ENCODE assay signal across 1 cellular context in the genomic region with DNA sequence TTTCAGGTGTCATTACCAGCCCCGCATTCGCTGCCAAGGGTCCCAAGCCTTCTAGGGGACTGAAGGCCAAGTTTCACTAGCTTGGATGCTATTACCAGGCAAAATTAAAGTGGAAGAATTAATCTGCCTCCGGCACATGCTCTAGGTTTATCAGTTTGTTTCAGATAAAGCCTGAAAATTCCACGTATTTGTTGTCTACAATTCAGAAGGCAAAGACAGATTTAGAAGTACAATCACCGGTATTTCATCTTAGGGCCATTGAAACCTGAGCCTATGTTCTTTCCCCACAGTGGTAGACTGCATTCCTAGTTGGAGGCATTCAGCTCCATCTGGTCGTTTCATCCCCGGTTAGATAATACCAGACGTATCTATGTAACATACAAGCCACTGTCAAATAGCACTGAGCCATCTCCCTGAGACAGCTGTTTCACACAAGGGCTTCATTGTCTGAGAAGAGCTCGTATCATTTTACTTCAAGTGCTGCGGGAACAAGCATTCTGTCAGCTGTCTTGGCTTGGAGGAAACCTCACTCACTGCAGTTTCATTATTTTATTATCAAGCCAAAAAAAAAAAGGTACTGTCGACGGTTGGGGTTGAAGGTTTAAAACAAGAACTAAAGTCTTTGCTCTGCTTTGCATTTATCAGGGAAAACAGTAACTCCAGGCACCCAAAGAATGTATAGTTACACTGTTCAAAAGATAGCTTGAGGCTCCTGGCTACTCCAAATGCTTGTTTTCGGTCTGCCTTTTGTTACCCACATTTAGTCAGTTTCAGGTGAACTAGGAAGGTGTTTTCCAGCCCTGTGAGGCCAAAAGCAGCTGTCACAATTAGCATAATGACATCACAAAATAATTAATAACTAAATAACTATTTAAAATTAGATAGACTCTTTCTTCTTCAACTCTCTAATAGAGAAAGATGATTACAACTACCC.
TF ChIP-seq lines count a peak whose summit lies in the region.

No MANE protein-coding gene starts in this region.

TF ChIP-seq in K562, 482 proteins besides CTCF, POLR2A, EP300 and RAD21 (continued from another document and continues in another):
- TF ChIP-seq ETV5 (CRISPR knock-in tag; IDR thresholded peaks at IDR 0.05; ENCODE audit: low read depth) (peak; percentile 69), ZNF583 (CRISPR knock-in tag; IDR thresholded peaks at IDR 0.05) (no peak), NR3C1 (CRISPR knock-in tag; IDR thresholded peaks at IDR 0.05) (no peak), ZNF41 (CRISPR knock-in tag; conservative IDR thresholded peaks at IDR 0.05) (no peak), FUS (optimal IDR thresholded peaks at IDR 0.05; ENCODE audit: low read depth, low read length) (no peak), ZNF197 (CRISPR knock-in tag; IDR thresholded peaks at IDR 0.05; ENCODE audit: low read depth) (0 out of 2 replicates have a peak, but pooled peaks have one; percentile 55), ZNF57 (CRISPR knock-in tag; IDR thresholded peaks at IDR 0.05) (no peak), HCFC1 (IDR thresholded peaks at IDR 0.05; ENCODE audit: low read depth, low read length) (no peak), HNRNPL (IDR thresholded peaks at IDR 0.05; ENCODE audit: low read depth, low read length) (no peak), TEAD4 (IDR thresholded peaks at IDR 0.05; ENCODE audit: low read length) (peak; percentile 94), TEAD4 (CRISPR knock-in tag; IDR thresholded peaks at IDR 0.05; ENCODE audit: borderline replicate concordance) (no peak), ZNF785 (CRISPR knock-in tag; IDR thresholded peaks at IDR 0.05) (no peak), ZNF124 (CRISPR knock-in tag; IDR thresholded peaks at IDR 0.05) (no peak), CEBPG (CRISPR knock-in tag; IDR thresholded peaks at IDR 0.05) (no peak), CEBPG (tag; conservative IDR thresholded peaks at IDR 0.05 in 1 of 2, IDR thresholded peaks at IDR 0.05 in 1 of 2) (no peak), ZNF23 (CRISPR knock-in tag; IDR thresholded peaks at IDR 0.05) (no peak), SNRNP70 (optimal IDR thresholded peaks at IDR 0.05; ENCODE audit: low read depth, low read length) (no peak), ZBTB8A (IDR thresholded peaks at IDR 0.05; ENCODE audit: partially characterized antibody) (no peak), RBM17 (IDR thresholded peaks at IDR 0.05; ENCODE audit: borderline replicate concordance, low read depth, low read length) (no peak), NFXL1 (CRISPR knock-in tag; IDR thresholded peaks at IDR 0.05) (no peak), PHF20 (IDR thresholded peaks at IDR 0.05; ENCODE audit: partially characterized antibody) (no peak), ATF7 (IDR thresholded peaks at IDR 0.05) (peak; percentile 63; the same call in 1 of the 2 replicates), HEY1 (CRISPR knock-in tag; IDR thresholded peaks at IDR 0.05; ENCODE audit: borderline replicate concordance) (no peak), DNMT1 (IDR thresholded peaks at IDR 0.05) (no peak), ARID1B (IDR thresholded peaks at IDR 0.05) (peak; percentile 95), SMC3 (conservative IDR thresholded peaks at IDR 0.05; ENCODE audit: insufficient read depth, low read depth, low read length) (no peak), MYC (IDR thresholded peaks at IDR 0.05; ENCODE audit: low read depth, low read length) (no peak), MYC (CRISPR knock-in tag; IDR thresholded peaks at IDR 0.05; ENCODE audit: borderline replicate concordance, low read depth) (no peak), NR2C1 (IDR thresholded peaks at IDR 0.05) (no peak), NR2C1 (tag; IDR thresholded peaks at IDR 0.05) (no peak), ASH1L (IDR thresholded peaks at IDR 0.05; ENCODE audit: borderline replicate concordance, low read depth, partially characterized antibody) (no peak), SNIP1 (IDR thresholded peaks at IDR 0.05; ENCODE audit: low read depth) (no peak), SMAD2 (IDR thresholded peaks at IDR 0.05; ENCODE audit: low read depth, low read length) (no peak), FOXK2 (conservative IDR thresholded peaks at IDR 0.05 in 1 of 2, IDR thresholded peaks at IDR 0.05 in 1 of 2; ENCODE audit: low read depth in 2 of 2) (no peak), RFX5 (IDR thresholded peaks at IDR 0.05; ENCODE audit: low read depth, low read length) (no peak), BACH1 (tag; IDR thresholded peaks at IDR 0.05) (no peak), MYBL2 (IDR thresholded peaks at IDR 0.05; ENCODE audit: low read depth) (no peak), MYBL2 (CRISPR knock-in tag; IDR thresholded peaks at IDR 0.05; ENCODE audit: borderline replicate concordance) (no peak)
- TF ChIP-seq, protein P1, sequence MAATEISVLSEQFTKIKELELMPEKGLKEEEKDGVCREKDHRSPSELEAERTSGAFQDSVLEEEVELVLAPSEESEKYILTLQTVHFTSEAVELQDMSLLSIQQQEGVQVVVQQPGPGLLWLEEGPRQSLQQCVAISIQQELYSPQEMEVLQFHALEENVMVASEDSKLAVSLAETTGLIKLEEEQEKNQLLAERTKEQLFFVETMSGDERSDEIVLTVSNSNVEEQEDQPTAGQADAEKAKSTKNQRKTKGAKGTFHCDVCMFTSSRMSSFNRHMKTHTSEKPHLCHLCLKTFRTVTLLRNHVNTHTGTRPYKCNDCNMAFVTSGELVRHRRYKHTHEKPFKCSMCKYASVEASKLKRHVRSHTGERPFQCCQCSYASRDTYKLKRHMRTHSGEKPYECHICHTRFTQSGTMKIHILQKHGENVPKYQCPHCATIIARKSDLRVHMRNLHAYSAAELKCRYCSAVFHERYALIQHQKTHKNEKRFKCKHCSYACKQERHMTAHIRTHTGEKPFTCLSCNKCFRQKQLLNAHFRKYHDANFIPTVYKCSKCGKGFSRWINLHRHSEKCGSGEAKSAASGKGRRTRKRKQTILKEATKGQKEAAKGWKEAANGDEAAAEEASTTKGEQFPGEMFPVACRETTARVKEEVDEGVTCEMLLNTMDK (IDR thresholded peaks at IDR 0.05; ENCODE audit: borderline replicate concordance, insufficient read depth, low read depth, low read length, poor library complexity, severe bottlenecking): no peak
- TF ChIP-seq, protein P2, sequence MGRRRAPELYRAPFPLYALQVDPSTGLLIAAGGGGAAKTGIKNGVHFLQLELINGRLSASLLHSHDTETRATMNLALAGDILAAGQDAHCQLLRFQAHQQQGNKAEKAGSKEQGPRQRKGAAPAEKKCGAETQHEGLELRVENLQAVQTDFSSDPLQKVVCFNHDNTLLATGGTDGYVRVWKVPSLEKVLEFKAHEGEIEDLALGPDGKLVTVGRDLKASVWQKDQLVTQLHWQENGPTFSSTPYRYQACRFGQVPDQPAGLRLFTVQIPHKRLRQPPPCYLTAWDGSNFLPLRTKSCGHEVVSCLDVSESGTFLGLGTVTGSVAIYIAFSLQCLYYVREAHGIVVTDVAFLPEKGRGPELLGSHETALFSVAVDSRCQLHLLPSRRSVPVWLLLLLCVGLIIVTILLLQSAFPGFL (CRISPR knock-in tag; IDR thresholded peaks at IDR 0.05): no peak
- TF ChIP-seq, protein P3, sequence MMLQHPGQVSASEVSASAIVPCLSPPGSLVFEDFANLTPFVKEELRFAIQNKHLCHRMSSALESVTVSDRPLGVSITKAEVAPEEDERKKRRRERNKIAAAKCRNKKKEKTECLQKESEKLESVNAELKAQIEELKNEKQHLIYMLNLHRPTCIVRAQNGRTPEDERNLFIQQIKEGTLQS (IDR thresholded peaks at IDR 0.05): peak; percentile 21; the same call in 1 of the 2 replicates
- TF ChIP-seq, protein P3 (CRISPR knock-in tag; conservative IDR thresholded peaks at IDR 0.05): no peak
- TF ChIP-seq, protein P4, sequence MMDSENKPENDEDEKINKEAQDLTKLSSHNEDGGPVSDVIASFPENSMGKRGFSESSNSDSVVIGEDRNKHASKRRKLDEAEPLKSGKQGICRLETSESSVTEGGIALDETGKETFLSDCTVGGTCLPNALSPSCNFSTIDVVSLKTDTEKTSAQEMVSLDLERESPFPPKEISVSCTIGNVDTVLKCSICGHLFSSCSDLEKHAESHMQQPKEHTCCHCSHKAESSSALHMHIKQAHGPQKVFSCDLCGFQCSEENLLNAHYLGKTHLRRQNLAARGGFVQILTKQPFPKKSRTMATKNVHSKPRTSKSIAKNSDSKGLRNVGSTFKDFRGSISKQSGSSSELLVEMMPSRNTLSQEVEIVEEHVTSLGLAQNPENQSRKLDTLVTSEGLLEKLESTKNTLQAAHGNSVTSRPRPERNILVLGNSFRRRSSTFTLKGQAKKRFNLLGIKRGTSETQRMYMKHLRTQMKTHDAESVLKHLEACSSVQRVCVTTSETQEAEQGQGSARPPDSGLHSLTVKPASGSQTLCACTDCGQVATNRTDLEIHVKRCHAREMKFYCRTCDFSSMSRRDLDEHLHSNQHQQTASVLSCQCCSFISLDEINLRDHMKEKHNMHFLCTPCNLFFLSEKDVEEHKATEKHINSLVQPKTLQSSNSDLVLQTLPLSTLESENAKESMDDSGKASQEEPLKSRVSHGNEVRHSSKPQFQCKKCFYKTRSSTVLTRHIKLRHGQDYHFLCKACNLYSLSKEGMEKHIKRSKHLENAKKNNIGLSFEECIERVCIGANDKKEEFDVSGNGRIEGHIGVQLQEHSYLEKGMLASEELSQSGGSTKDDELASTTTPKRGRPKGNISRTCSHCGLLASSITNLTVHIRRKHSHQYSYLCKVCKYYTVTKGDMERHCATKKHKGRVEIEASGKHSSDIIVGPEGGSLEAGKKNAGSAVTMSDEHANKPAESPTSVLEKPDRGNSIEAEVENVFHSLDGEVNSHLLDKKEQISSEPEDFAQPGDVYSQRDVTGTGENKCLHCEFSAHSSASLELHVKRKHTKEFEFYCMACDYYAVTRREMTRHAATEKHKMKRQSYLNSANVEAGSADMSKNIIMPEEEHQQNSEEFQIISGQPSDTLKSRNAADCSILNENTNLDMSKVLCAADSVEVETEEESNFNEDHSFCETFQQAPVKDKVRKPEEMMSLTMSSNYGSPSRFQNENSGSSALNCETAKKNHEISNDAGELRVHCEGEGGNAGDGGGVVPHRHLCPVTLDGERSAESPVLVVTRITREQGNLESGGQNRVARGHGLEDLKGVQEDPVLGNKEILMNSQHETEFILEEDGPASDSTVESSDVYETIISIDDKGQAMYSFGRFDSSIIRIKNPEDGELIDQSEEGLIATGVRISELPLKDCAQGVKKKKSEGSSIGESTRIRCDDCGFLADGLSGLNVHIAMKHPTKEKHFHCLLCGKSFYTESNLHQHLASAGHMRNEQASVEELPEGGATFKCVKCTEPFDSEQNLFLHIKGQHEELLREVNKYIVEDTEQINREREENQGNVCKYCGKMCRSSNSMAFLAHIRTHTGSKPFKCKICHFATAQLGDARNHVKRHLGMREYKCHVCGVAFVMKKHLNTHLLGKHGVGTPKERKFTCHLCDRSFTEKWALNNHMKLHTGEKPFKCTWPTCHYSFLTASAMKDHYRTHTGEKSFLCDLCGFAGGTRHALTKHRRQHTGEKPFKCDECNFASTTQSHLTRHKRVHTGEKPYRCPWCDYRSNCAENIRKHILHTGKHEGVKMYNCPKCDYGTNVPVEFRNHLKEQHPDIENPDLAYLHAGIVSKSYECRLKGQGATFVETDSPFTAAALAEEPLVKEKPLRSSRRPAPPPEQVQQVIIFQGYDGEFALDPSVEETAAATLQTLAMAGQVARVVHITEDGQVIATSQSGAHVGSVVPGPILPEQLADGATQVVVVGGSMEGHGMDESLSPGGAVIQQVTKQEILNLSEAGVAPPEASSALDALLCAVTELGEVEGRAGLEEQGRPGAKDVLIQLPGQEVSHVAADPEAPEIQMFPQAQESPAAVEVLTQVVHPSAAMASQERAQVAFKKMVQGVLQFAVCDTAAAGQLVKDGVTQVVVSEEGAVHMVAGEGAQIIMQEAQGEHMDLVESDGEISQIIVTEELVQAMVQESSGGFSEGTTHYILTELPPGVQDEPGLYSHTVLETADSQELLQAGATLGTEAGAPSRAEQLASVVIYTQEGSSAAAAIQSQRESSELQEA (IDR thresholded peaks at IDR 0.05; ENCODE audit: low read depth): no peak
- TF ChIP-seq, protein P5, sequence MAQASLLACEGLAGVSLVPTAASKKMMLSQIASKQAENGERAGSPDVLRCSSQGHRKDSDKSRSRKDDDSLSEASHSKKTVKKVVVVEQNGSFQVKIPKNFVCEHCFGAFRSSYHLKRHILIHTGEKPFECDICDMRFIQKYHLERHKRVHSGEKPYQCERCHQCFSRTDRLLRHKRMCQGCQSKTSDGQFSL (CRISPR knock-in tag; IDR thresholded peaks at IDR 0.05): no peak
- TF ChIP-seq, protein P5 (tag; IDR thresholded peaks at IDR 0.05): no peak
- TF ChIP-seq, protein P6, sequence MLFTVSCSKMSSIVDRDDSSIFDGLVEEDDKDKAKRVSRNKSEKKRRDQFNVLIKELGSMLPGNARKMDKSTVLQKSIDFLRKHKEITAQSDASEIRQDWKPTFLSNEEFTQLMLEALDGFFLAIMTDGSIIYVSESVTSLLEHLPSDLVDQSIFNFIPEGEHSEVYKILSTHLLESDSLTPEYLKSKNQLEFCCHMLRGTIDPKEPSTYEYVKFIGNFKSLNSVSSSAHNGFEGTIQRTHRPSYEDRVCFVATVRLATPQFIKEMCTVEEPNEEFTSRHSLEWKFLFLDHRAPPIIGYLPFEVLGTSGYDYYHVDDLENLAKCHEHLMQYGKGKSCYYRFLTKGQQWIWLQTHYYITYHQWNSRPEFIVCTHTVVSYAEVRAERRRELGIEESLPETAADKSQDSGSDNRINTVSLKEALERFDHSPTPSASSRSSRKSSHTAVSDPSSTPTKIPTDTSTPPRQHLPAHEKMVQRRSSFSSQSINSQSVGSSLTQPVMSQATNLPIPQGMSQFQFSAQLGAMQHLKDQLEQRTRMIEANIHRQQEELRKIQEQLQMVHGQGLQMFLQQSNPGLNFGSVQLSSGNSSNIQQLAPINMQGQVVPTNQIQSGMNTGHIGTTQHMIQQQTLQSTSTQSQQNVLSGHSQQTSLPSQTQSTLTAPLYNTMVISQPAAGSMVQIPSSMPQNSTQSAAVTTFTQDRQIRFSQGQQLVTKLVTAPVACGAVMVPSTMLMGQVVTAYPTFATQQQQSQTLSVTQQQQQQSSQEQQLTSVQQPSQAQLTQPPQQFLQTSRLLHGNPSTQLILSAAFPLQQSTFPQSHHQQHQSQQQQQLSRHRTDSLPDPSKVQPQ (CRISPR knock-in tag; IDR thresholded peaks at IDR 0.05; ENCODE audit: borderline replicate concordance): no peak
- TF ChIP-seq, protein P7, sequence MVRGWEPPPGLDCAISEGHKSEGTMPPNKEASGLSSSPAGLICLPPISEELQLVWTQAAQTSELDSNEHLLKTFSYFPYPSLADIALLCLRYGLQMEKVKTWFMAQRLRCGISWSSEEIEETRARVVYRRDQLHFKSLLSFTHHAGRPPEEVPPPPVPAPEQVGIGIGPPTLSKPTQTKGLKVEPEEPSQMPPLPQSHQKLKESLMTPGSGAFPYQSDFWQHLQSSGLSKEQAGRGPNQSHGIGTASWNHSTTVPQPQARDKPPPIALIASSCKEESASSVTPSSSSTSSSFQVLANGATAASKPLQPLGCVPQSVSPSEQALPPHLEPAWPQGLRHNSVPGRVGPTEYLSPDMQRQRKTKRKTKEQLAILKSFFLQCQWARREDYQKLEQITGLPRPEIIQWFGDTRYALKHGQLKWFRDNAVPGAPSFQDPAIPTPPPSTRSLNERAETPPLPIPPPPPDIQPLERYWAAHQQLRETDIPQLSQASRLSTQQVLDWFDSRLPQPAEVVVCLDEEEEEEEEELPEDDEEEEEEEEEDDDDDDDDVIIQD (CRISPR knock-in tag; IDR thresholded peaks at IDR 0.05): no peak
